In genomic region chr9:33913541-33913940, GRCh38 we compare ENCODE assay signal across 24 cellular contexts.
DNase-seq lines count a peak whose midpoint lies in the region; ATAC-seq and TF ChIP-seq lines count a peak whose summit lies in the region.
"Had no signal": no experiment of that assay in that cellular context is flagged by ENCODE, and none has a peak within 500 bp of the region (broad histone marks: within the 10 kb centered on the region; RNA-seq: fewer than 3 reads in every experiment).

No MANE protein-coding gene starts in this region.

- H4K20me1 ChIP-seq in Karpas-422 (ENCODE audit: insufficient read depth, low read depth, low read length) = no peaks in the 10 kb centered on the region

- H3K27ac Mint-ChIP-seq in memory B cell = peak overlapping the region; percentile 45
- H3K27ac Mint-ChIP-seq: HFFc6 had no signal

- H3K4me1 ChIP-seq in ACC112 (ENCODE audit: control insufficient read depth, insufficient read depth, low read length, unreplicated experiment) (no peaks in the 10 kb centered on the region), Karpas-422 (ENCODE audit: low read length) (peaks cover 8% of the 10 kb centered on the region; the same call in 1 of the 2 replicates)
- H3K4me1 ChIP-seq: BE2C had no signal

- H3K9me3 ChIP-seq in Karpas-422 (ENCODE audit: low read length) = no peaks in the 10 kb centered on the region
- H3K9me3 ChIP-seq: BE2C, HAP-1, MG63 had no signal

- no peak overlapping the region for H3K4me2 ChIP-seq in Karpas-422 (ENCODE audit: low read depth, low read length, poor library complexity, severe bottlenecking)

- H3K79me2 ChIP-seq in ACC112 (ENCODE audit: control insufficient read depth, insufficient read depth, low read length, unreplicated experiment) = peaks cover 18% of the 10 kb centered on the region
- H3K79me2 ChIP-seq in Karpas-422 (ENCODE audit: low read length) = peaks cover 43% of the 10 kb centered on the region

- DNase-seq in Karpas-422 (no peak), dermis blood vessel endothelial cell (peak; percentile 35), memory B cell (ENCODE audit: low spot score in 2 of 2) (no peak), omental fat pad (ENCODE audit: low spot score) (no peak), activated gamma-delta T cell treated with Interleukin-2 at 50 U/mL for 16 hours (no peak), HK-2 (ENCODE audit: unreplicated experiment) (no peak)
- DNase-seq: ACHN; BE2C; Calu3; DMS79 treated with DMSO at 0.1 percent for 48 hours; GF-D8; GOT3; HFFc6; KBM-7; MG63; NCI-H2029 treated with DMSO at 0.1 percent for 48 hours; NCI-H446 treated with DMSO at 0.1 percent for 48 hours; NCI-H526; NCI-H82; NK-92 treated with Interleukin-12 subunit alpha and Interleukin-12 subunit beta, amount 100 ng/mL, for 24 hours; PC-3 had no signal

- H2AFZ ChIP-seq in ACC112 (ENCODE audit: low read length, unreplicated experiment) = no peak overlapping the region
- H2AFZ ChIP-seq in Karpas-422 (ENCODE audit: low read length) = no peak overlapping the region

- H3K36me3 Mint-ChIP-seq in memory B cell = peaks cover 18% of the 10 kb centered on the region

- H3K4me3 ChIP-seq in ACC112 (ENCODE audit: low read depth, low read length) (no peak overlapping the region), Karpas-422 (ENCODE audit: low read length) (no peak overlapping the region)
- H3K4me3 ChIP-seq: HAP-1, MG63 had no signal

- no peaks in the 10 kb centered on the region for H3K27me3 ChIP-seq in ACC112 (ENCODE audit: insufficient read depth, low read length)
- H3K27me3 ChIP-seq in Karpas-422 (ENCODE audit: low read length) = no peaks in the 10 kb centered on the region
- H3K27me3 ChIP-seq: BE2C, MG63 had no signal

- H3K36me3 ChIP-seq in ACC112 (ENCODE audit: insufficient read depth, low read length) = peaks cover 26% of the 10 kb centered on the region; the same call in 1 of the 2 replicates
- H3K36me3 ChIP-seq in Karpas-422 (ENCODE audit: insufficient read depth, low read length) = peaks cover 28% of the 10 kb centered on the region; the same call in 1 of the 2 replicates

- no peak overlapping the region for H3K4me3 Mint-ChIP-seq in memory B cell
- H3K4me3 Mint-ChIP-seq: CD14-positive monocyte, HFFc6 had no signal

- no peaks in the 10 kb centered on the region for H3K9me2 ChIP-seq in Karpas-422 (replicated peaks; ENCODE audit: insufficient read depth, low read length)

- no peaks in the 10 kb centered on the region for H3K4me1 Mint-ChIP-seq in memory B cell
- H3K4me1 Mint-ChIP-seq: CD14-positive monocyte had no signal

- H3K27me3 Mint-ChIP-seq in memory B cell = no peaks in the 10 kb centered on the region

- H3K9me3 Mint-ChIP-seq in memory B cell = no peaks in the 10 kb centered on the region
- H3K9me3 Mint-ChIP-seq: CD14-positive monocyte, HFFc6 had no signal

- TF ChIP-seq CTCF in omental fat pad (IDR thresholded peaks at IDR 0.05) = no peak

- ATAC-seq in memory B cell (ENCODE audit: low read depth) = no peak
- ATAC-seq in omental fat pad (ENCODE audit: low FRiP score) = no peak
- ATAC-seq: PC-3 had no signal

- no peak overlapping the region for H3K9ac ChIP-seq in Karpas-422 (ENCODE audit: low read length)

- H3K27ac ChIP-seq in ACC112 (ENCODE audit: low read depth, low read length) = peak overlapping the region; percentile 1; the same call in 1 of the 2 replicates
- H3K27ac ChIP-seq in Karpas-422 (ENCODE audit: low read length) = peak overlapping the region; percentile 11; the same call in 1 of the 2 replicates
